Comparison of ENCODE assay signal across 12 cellular contexts in the genomic region with DNA sequence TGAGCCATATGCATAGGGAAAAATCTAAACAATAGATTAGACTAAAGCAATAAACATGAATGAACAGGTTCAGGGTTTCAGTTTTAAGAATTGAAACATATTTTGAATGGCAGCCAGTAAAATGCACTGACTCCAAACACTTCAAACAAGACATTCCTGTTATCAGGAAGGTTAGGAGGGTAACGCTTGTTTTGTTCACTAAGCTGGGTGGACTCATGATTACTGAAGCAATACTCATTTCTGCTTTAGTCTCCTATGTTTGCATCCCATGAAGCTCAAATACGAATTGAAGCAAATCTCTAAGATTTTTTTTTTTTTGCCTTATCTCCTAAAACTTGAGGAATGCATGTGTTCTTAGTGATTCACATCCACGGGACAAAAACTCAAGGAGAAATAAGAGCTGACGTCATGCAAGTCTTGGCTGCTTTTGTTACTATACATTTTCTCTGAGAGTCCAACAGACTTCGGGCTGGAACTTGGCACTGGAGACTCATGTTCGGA. TPM values are rescaled to one million over a fixed set of nuclear protein-coding genes. Genes with fewer than 3 reads are reported as not detected.
DNase-seq lines count a peak whose midpoint lies in the region; ATAC-seq, FAIRE-seq and TF ChIP-seq lines count a peak whose summit lies in the region.
"Had no signal": no experiment of that assay in that cellular context is flagged by ENCODE, and none has a peak within 500 bp of the region (broad histone marks: within the 10 kb centered on the region; RNA-seq: fewer than 3 reads in every experiment).

No MANE protein-coding gene starts in this region.

- no peak for FAIRE-seq in small intestine (lab: Jason Lieb, UNC)

- peaks cover 27% of the 10 kb centered on the region for H3K27me3 Mint-ChIP-seq in HFFc6 (ENCODE audit: insufficient read depth)

- H3K9me3 Mint-ChIP-seq in HFFc6 = no peaks in the 10 kb centered on the region
- H3K9me3 Mint-ChIP-seq: stimulated activated naive B cell treated with anti-CD40 and anti-IgM and Interleukin-4, amounts not matched to agents 10 μg/mL and 1 μg/mL and 100 μg/mL, for 72 hours had no signal

- no peak overlapping the region for H3K4me3 ChIP-seq in small intestine (ENCODE audit: low read depth in 1 of 2, low read length in 2 of 2)

- H3K4me1 ChIP-seq in small intestine (ENCODE audit: control insufficient read depth in 2 of 2, insufficient read depth in 1 of 2, low read depth in 1 of 2, low read length in 1 of 2) = no peaks in the 10 kb centered on the region

- no peaks in the 10 kb centered on the region for H3K36me3 Mint-ChIP-seq in HFFc6 (ENCODE audit: low read depth)

- no peaks in the 10 kb centered on the region for H3K36me3 ChIP-seq in small intestine (ENCODE audit: control insufficient read depth in 2 of 2, insufficient read depth in 2 of 2, low read length in 2 of 2)

- ATAC-seq in SK-N-SH treated with all-trans-retinoic acid at 6 μM for 48 hours (no peak; the same call in 2 of the 3 replicates), GM18861 (IDR thresholded peaks at IDR 0.05; ENCODE audit: unreplicated experiment) (no peak)
- ATAC-seq: stimulated activated naive B cell treated with anti-CD40 and anti-IgM and Interleukin-4, amounts not matched to agents 10 μg/mL and 1 μg/mL and 100 μg/mL, for 72 hours had no signal

- DNase-seq in HFFc6 (peak; percentile 79), fibroblast of peridontal ligament (ENCODE audit: extremely low read depth) (peak; percentile 94), small intestine (peak; percentile 5), hypothalamus (lab: John Stamatoyannopoulos, UW) (no peak), COR-L47 (lab: John Stamatoyannopoulos, UW) (no peak)
- DNase-seq: DND-41; left cardiac atrium; NCI-H2081 treated with DMSO at 0.1 percent for 48 hours; nucleus accumbens; stimulated activated naive B cell treated with anti-CD40 and anti-IgM and Interleukin-4, amounts not matched to agents 10 μg/mL and 1 μg/mL and 100 μg/mL, for 72 hours had no signal

- no peak for TF ChIP-seq CTCF in HFFc6 (IDR thresholded peaks at IDR 0.05)

- H3K4me1 Mint-ChIP-seq in HFFc6 (ENCODE audit: low read depth) = peaks cover 78% of the 10 kb centered on the region
- H3K4me1 Mint-ChIP-seq: stimulated activated naive B cell treated with anti-CD40 and anti-IgM and Interleukin-4, amounts not matched to agents 10 μg/mL and 1 μg/mL and 100 μg/mL, for 72 hours had no signal

- 10 to 47% (median 30%) methylated on average over 6 of the region's 6 CpGs for WGBS in small intestine, 3 donors

- H3K27ac Mint-ChIP-seq in HFFc6 = peak overlapping the region; percentile 27; the same call in 1 of the 2 replicates
- H3K27ac Mint-ChIP-seq: stimulated activated naive B cell treated with anti-CD40 and anti-IgM and Interleukin-4, amounts not matched to agents 10 μg/mL and 1 μg/mL and 100 μg/mL, for 72 hours had no signal

- no peak overlapping the region for H3K4me3 Mint-ChIP-seq in HFFc6
- H3K4me3 Mint-ChIP-seq: stimulated activated naive B cell treated with anti-CD40 and anti-IgM and Interleukin-4, amounts not matched to agents 10 μg/mL and 1 μg/mL and 100 μg/mL, for 72 hours had no signal

- H3K27me3 ChIP-seq in small intestine (ENCODE audit: control insufficient read depth in 2 of 2, insufficient read depth in 2 of 2, low read length in 2 of 2) = peaks cover 0 to 15% of the 10 kb centered on the region in 2 donors

- no peaks in the 10 kb centered on the region for H3K9me3 ChIP-seq in small intestine (ENCODE audit: control insufficient read depth, low read depth)

- H3K27ac ChIP-seq in small intestine (ENCODE audit: low read depth in 1 of 2, low read length in 1 of 2) = no peak overlapping the region

TF ChIP-seq in SK-N-SH treated with all-trans-retinoic acid at 6 μM for 48 hours, 23 proteins besides CTCF, POLR2A, EP300 and RAD21:
- 0 out of 2 replicates have a peak, but pooled peaks have one; percentile 24 for TF ChIP-seq ISL1 (CRISPR knock-in tag; IDR thresholded peaks at IDR 0.05)
- TF ChIP-seq, protein P1, sequence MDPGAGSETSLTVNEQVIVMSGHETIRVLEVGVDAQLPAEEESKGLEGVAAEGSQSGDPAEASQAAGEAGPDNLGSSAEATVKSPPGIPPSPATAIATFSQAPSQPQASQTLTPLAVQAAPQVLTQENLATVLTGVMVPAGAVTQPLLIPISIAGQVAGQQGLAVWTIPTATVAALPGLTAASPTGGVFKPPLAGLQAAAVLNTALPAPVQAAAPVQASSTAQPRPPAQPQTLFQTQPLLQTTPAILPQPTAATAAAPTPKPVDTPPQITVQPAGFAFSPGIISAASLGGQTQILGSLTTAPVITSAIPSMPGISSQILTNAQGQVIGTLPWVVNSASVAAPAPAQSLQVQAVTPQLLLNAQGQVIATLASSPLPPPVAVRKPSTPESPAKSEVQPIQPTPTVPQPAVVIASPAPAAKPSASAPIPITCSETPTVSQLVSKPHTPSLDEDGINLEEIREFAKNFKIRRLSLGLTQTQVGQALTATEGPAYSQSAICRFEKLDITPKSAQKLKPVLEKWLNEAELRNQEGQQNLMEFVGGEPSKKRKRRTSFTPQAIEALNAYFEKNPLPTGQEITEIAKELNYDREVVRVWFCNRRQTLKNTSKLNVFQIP (CRISPR knock-in tag; IDR thresholded peaks at IDR 0.05; ENCODE audit: borderline replicate concordance, low read depth) = no peak
TF ChIP-seq in SK-N-SH treated with all-trans-retinoic acid at 6 μM for 48 hours: peak in this region for 1.

RNA-seq across cellular contexts. Expression of a gene that starts 29.1 kb away (rescaled TPM):
- total RNA-seq in HFFc6 (2021; fragmentation: NEBNext Ultra II Directional; extraction: Animal tissue kit (Norgen Biotek cat#: 25700)) = not detected
- under 1 TPM in 1 of 3 donors, not detected in 2; 0.03 TPM for polyA plus RNA-seq in small intestine
- total RNA-seq: left cardiac atrium had no signal

RNA-seq across cellular contexts. Expression of a gene that starts 47.0 kb away (rescaled TPM):
- not detected for total RNA-seq in HFFc6 (2021; fragmentation: NEBNext Ultra II Directional; extraction: Animal tissue kit (Norgen Biotek cat#: 25700))
- not detected for polyA plus RNA-seq in small intestine

RNA-seq across cellular contexts. Expression of a gene that starts 54.6 kb away (rescaled TPM):
- total RNA-seq in HFFc6 (2021; fragmentation: NEBNext Ultra II Directional; extraction: Animal tissue kit (Norgen Biotek cat#: 25700)) = not detected
- polyA plus RNA-seq in small intestine = not detected
- total RNA-seq: left cardiac atrium had no signal

Comparison
In these comparisons a context has a peak if more than half of its experiments do, and no peak if none do; other contexts are left out.
1. DNase-seq: peak in HFFc6 (single experiment), fibroblast of peridontal ligament (single experiment) and small intestine (single experiment); none in hypothalamus (0 of 51) and COR-L47 (single experiment).